In genomic region chr1:229570891-229571516, GRCh38 we compare ENCODE assay signal across 20 cellular contexts. TPM values are rescaled to one million over a fixed set of nuclear protein-coding genes. Genes with fewer than 3 reads are reported as not detected.
DNase-seq lines count a peak whose midpoint lies in the region; ATAC-seq, FAIRE-seq and TF ChIP-seq lines count a peak whose summit lies in the region.
"Had no signal": no experiment of that assay in that cellular context is flagged by ENCODE, and none has a peak within 500 bp of the region (broad histone marks: within the 10 kb centered on the region; RNA-seq: fewer than 3 reads in every experiment).

No MANE protein-coding gene starts in this region.

- no peaks in the 10 kb centered on the region for H3K79me2 ChIP-seq in GM12878 (ENCODE audit: control insufficient read depth, insufficient read depth, low read length)

- TF ChIP-seq EP300 in GM12878 (IDR thresholded peaks at IDR 0.05; ENCODE audit: borderline replicate concordance in 1 of 2, control insufficient read depth in 1 of 2, low read depth in 2 of 2, low read length in 2 of 2): no peak
- no peak for TF ChIP-seq EP300 in esophagus muscularis mucosa (IDR thresholded peaks at IDR 0.05)

- intact Hi-C loops in GM12878 (cut with micrococcal nuclease; ENCODE audit: unreplicated experiment) (no loop called here), esophagus muscularis mucosa (cut with DNase I) (no loop called here)

- WGBS in GM12878 (ENCODE audit: insufficient coverage, insufficient replicate concordance, low lambda C conversion rate, missing lambda C conversion rate): 3% methylated on average over 2 of the region's 2 CpGs
- WGBS in esophagus muscularis mucosa: 54% methylated on average over 2 of the region's 2 CpGs

- CTCF ChIA-PET in GM12878 (lab: Yijun Ruan, JAX) (interaction anchor here (1.2 kb wide), 1 partner anchor 14 kb away, joined by 3 read pairs; no protein-coding TSS in a partner anchor), GM10248 (lab: Yijun Ruan, JAX) (interaction anchor here (1.3 kb wide), 1 partner anchor 13 kb away, joined by 4 read pairs; the partner anchor contains the start of gene ABCB10)

- H3K4me3 ChIP-seq in GM12865 (ENCODE audit: low read depth, low read length) (no peak overlapping the region), GM12878 (no peak overlapping the region), esophagus muscularis mucosa (no peak overlapping the region)
- H3K4me3 ChIP-seq: A549, SJSA1 had no signal

- ATAC-seq in GM12878 (no peak; the same call in 2 of the 3 replicates), GM18861 (IDR thresholded peaks at IDR 0.05; ENCODE audit: unreplicated experiment) (no peak), HG03095 (IDR thresholded peaks at IDR 0.05; ENCODE audit: unreplicated experiment) (no peak)
- ATAC-seq: A549 had no signal

- no peak overlapping the region for H3K9ac ChIP-seq in GM12878 (ENCODE audit: control insufficient read depth, insufficient read depth, low read length)

- H3K9me3 ChIP-seq in GM12878 (replicated peaks; ENCODE audit: control insufficient read depth, insufficient read depth, low read length): no peaks in the 10 kb centered on the region
- no peaks in the 10 kb centered on the region for H3K9me3 ChIP-seq in esophagus muscularis mucosa
- H3K9me3 ChIP-seq: A549, SJSA1 had no signal

- DNase-seq in COLO668 (lab: John Stamatoyannopoulos, UW; ENCODE audit: unreplicated experiment) (peak; percentile 25), GM12865 (ENCODE audit: low read depth) (peak; percentile 32), NCI-H524 (lab: John Stamatoyannopoulos, UW) (peak; percentile 22 to 60), GM12878 (ENCODE audit: low read depth, low spot score) (no peak), GM10248 (ENCODE audit: extremely low spot score) (no peak), esophagus muscularis mucosa (ENCODE audit: extremely low spot score) (no peak)
- DNase-seq: EL, HFFc6, Kasumi-1, NCI-H1417, NCI-H1930, NCI-H2227 treated with DMSO at 0.1 percent for 48 hours, NCI-H774, OCI-M1, SW 1271 had no signal

- H3K27ac ChIP-seq in GM12878 (ENCODE audit: control insufficient read depth, insufficient read depth) (no peak overlapping the region), esophagus muscularis mucosa (replicated peaks in 1 of 4) (peak overlapping the region in 1 of 4 donors; percentile 18)
- H3K27ac ChIP-seq: A549, SJSA1 had no signal

- H4K20me1 ChIP-seq in GM12878 (ENCODE audit: control insufficient read depth, insufficient read depth): no peaks in the 10 kb centered on the region

- FAIRE-seq in GM12878 (lab: Jason Lieb, UNC): no peak
- FAIRE-seq: A549, H1 had no signal

- H3K4me1 ChIP-seq in GM12878 (ENCODE audit: control insufficient read depth, insufficient read depth, low read length) (no peaks in the 10 kb centered on the region; the same call in 1 of the 2 replicates), esophagus muscularis mucosa (peaks cover 0 to 7% (median 0%) of the 10 kb centered on the region in 4 donors)
- H3K4me1 ChIP-seq: A549, SJSA1 had no signal

- no TSS peak for BruUV-seq in GM12878 (replicated peaks; lab: Mats Ljungman, UMichigan)

- H3K36me3 ChIP-seq in GM12878 (ENCODE audit: control insufficient read depth in 2 of 2, insufficient read depth in 2 of 2, low read length in 1 of 2) (no peaks in the 10 kb centered on the region), esophagus muscularis mucosa (no peaks in the 10 kb centered on the region)
- H3K36me3 ChIP-seq: SJSA1 had no signal

- H3K4me2 ChIP-seq in GM12878 (ENCODE audit: control insufficient read depth, insufficient read depth): no peak overlapping the region
- H3K4me2 ChIP-seq: A549 had no signal

- no peak for TF ChIP-seq POLR2A in GM12878 (IDR thresholded peaks at IDR 0.05; ENCODE audit: low read depth, low read length)
- no peak for TF ChIP-seq POLR2A in esophagus muscularis mucosa (IDR thresholded peaks at IDR 0.05; ENCODE audit: low read depth)

- SMC1A ChIA-PET in GM12878 (lab: Charles Lee; ENCODE audit: uncharacterized antibody, unreplicated experiment): interaction anchor here (0.8 to 1.3 kb wide), 2 partner anchors 10 to 12 kb away, joined by 3 to 5 read pairs; no protein-coding TSS in a partner anchor

- TF ChIP-seq CTCF in GM12865 (IDR thresholded peaks at IDR 0.05; ENCODE audit: insufficient read depth, low read depth, low read length, missing control alignments): no peak
- TF ChIP-seq CTCF in GM12878 (IDR thresholded peaks at IDR 0.05 in 2 of 3, conservative IDR thresholded peaks at IDR 0.05 in 1 of 3; ENCODE audit: control insufficient read depth in 2 of 3, extremely low read depth in 1 of 3, insufficient read depth in 1 of 3, low read depth in 3 of 3, low read length in 3 of 3): no peak
- TF ChIP-seq CTCF in GM10248 (IDR thresholded peaks at IDR 0.05; ENCODE audit: control extremely low read depth, extremely low read depth, low read depth, missing control alignments): no peak
- TF ChIP-seq CTCF in esophagus muscularis mucosa (IDR thresholded peaks at IDR 0.05): no peak

- POLR2A ChIA-PET in GM12878 (lab: Charles Lee) (no interaction called here), GM10248 (lab: Yijun Ruan, JAX) (no interaction called here)

- no peak for TF ChIP-seq RAD21 in GM12878 (IDR thresholded peaks at IDR 0.05; ENCODE audit: insufficient read depth, low read depth, low read length)

- H2AFZ ChIP-seq in GM12878 (ENCODE audit: control insufficient read depth, low read depth, low read length): no peak overlapping the region

- H3K27me3 ChIP-seq in GM12878 (replicated peaks in 1 of 2; ENCODE audit: control insufficient read depth in 2 of 2, insufficient read depth in 2 of 2, low read length in 1 of 2) (no peaks in the 10 kb centered on the region; a peak in 1 of 4 replicates), esophagus muscularis mucosa (no peaks in the 10 kb centered on the region)
- H3K27me3 ChIP-seq: SJSA1 had no signal

- in situ Hi-C loops in GM12878 (cut with MboI): no loop called here

- RAD21 ChIA-PET in GM12878 (lab: Charles Lee; ENCODE audit: unreplicated experiment): no interaction called here

RNA-seq across cellular contexts. Expression of gene ABCB10, which starts 12.5 kb away (rescaled TPM):
- 10.3 and 10.5 TPM in 2 replicates for total RNA-seq in GM12878 (2013; cell fraction: nucleolus; rRNA removed)
- 27.6 and 31.8 TPM in 2 replicates for total RNA-seq in GM12878 (2014; rRNA removed)
- total RNA-seq in GM12878 (2014; rRNA removed; fragmentation: Illumina TruSeq; extraction: Trizol): 25.4 and 26.1 TPM in 2 replicates
- total RNA-seq in GM12878 (2021): 30.5 and 33.1 TPM in 2 replicates
- 7.7 TPM for polyA plus RNA-seq in GM12878 (2011; ENCODE audit: low read depth)
- 16.7 and 23.0 TPM in 2 replicates for polyA plus RNA-seq in GM12878 (2011; rRNA removed)
- polyA plus RNA-seq in GM12878 (2011; cell fraction: cytosol; rRNA removed): 10.4 TPM in 2 replicates
- polyA plus RNA-seq in GM12878 (2011; cell fraction: nucleus; rRNA removed): 19.6 and 29.7 TPM in 2 replicates
- polyA plus RNA-seq in GM12878 (2012): 11.2 and 13.2 TPM in 2 replicates
- 21.8 and 27.5 TPM in 2 replicates for polyA plus RNA-seq in GM12878 (2014; fragmentation: Illumina TruSeq; extraction: Trizol)
- polyA plus RNA-seq in GM12878 (2014; fragmentation: Nextera tagmentation; extraction: Ambion mirVana): 10 to 100 TPM; 11.7 to 11.8 TPM
- polyA plus RNA-seq in GM12878 (2014; rRNA removed): 16.1 and 16.7 TPM in 2 replicates
- 10 to 100 TPM in 1 of 2 experiments, 1 to 10 TPM in 1; 8.0 to 16.6 TPM for polyA plus RNA-seq in GM12878 (2016; fragmentation: Nextera tagmentation; extraction: Ambion mirVana)
- polyA minus RNA-seq in GM12878 (2011; rRNA and poly(A)+ RNA removed): 16.8 and 19.0 TPM in 2 replicates
- polyA minus RNA-seq in GM12878 (2011; cell fraction: cytosol; rRNA and poly(A)+ RNA removed): 11.4 and 11.9 TPM in 2 replicates
- polyA minus RNA-seq in GM12878 (2011; cell fraction: nucleus; rRNA and poly(A)+ RNA removed): 9.3 TPM in 2 replicates
- 10 to 100 TPM; 14.1 to 28.7 (median 21.3) TPM for total RNA-seq in esophagus muscularis mucosa

RNA-seq across cellular contexts. Expression of gene TAF5L, which starts 54.9 kb away (rescaled TPM):
- total RNA-seq in GM12878 (2013; cell fraction: nucleolus; rRNA removed): 25.4 and 25.6 TPM in 2 replicates
- 18.9 and 25.7 TPM in 2 replicates for total RNA-seq in GM12878 (2014; rRNA removed)
- total RNA-seq in GM12878 (2014; rRNA removed; fragmentation: Illumina TruSeq; extraction: Trizol): 19.2 and 19.5 TPM in 2 replicates
- total RNA-seq in GM12878 (2021): 24.8 and 26.2 TPM in 2 replicates
- 10.4 TPM for polyA plus RNA-seq in GM12878 (2011; ENCODE audit: low read depth)
- 20.4 and 24.5 TPM in 2 replicates for polyA plus RNA-seq in GM12878 (2011; rRNA removed)
- 23.1 and 24.5 TPM in 2 replicates for polyA plus RNA-seq in GM12878 (2011; cell fraction: cytosol; rRNA removed)
- polyA plus RNA-seq in GM12878 (2011; cell fraction: nucleus; rRNA removed): 21.6 and 22.7 TPM in 2 replicates
- 12.5 and 19.1 TPM in 2 replicates for polyA plus RNA-seq in GM12878 (2012)
- 21.4 and 26.1 TPM in 2 replicates for polyA plus RNA-seq in GM12878 (2014; fragmentation: Illumina TruSeq; extraction: Trizol)
- polyA plus RNA-seq in GM12878 (2014; fragmentation: Nextera tagmentation; extraction: Ambion mirVana): 1 to 10 TPM; 1.1 to 1.3 TPM
- polyA plus RNA-seq in GM12878 (2014; rRNA removed): 22.0 and 23.8 TPM in 2 replicates
- polyA plus RNA-seq in GM12878 (2016; fragmentation: Nextera tagmentation; extraction: Ambion mirVana): 1 to 10 TPM; 2.4 to 3.7 TPM
- polyA minus RNA-seq in GM12878 (2011; rRNA and poly(A)+ RNA removed): 30.9 and 37.3 TPM in 2 replicates
- 7.4 and 11.3 TPM in 2 replicates for polyA minus RNA-seq in GM12878 (2011; cell fraction: cytosol; rRNA and poly(A)+ RNA removed)
- polyA minus RNA-seq in GM12878 (2011; cell fraction: nucleus; rRNA and poly(A)+ RNA removed): 13.7 and 35.4 TPM in 2 replicates
- total RNA-seq in esophagus muscularis mucosa: 10 to 100 TPM; 18.7 to 29.6 (median 23.4) TPM

RNA-seq across cellular contexts. Expression of gene URB2, which starts 55.0 kb away (rescaled TPM):
- total RNA-seq in GM12878 (2013; cell fraction: nucleolus; rRNA removed): 26.6 and 28.7 TPM in 2 replicates
- 22.3 and 22.9 TPM in 2 replicates for total RNA-seq in GM12878 (2014; rRNA removed)
- 16.6 and 18.4 TPM in 2 replicates for total RNA-seq in GM12878 (2014; rRNA removed; fragmentation: Illumina TruSeq; extraction: Trizol)
- total RNA-seq in GM12878 (2021): 22.3 and 24.0 TPM in 2 replicates
- 4.6 TPM for polyA plus RNA-seq in GM12878 (2011; ENCODE audit: low read depth)
- polyA plus RNA-seq in GM12878 (2011; rRNA removed): 9.6 and 13.6 TPM in 2 replicates
- 12.8 and 15.0 TPM in 2 replicates for polyA plus RNA-seq in GM12878 (2011; cell fraction: cytosol; rRNA removed)
- 12.9 and 15.1 TPM in 2 replicates for polyA plus RNA-seq in GM12878 (2011; cell fraction: nucleus; rRNA removed)
- 5.8 and 6.1 TPM in 2 replicates for polyA plus RNA-seq in GM12878 (2012)
- polyA plus RNA-seq in GM12878 (2014; fragmentation: Illumina TruSeq; extraction: Trizol): 12.2 and 14.3 TPM in 2 replicates
- polyA plus RNA-seq in GM12878 (2014; fragmentation: Nextera tagmentation; extraction: Ambion mirVana): 1 to 10 TPM; 2.7 to 3.6 TPM
- polyA plus RNA-seq in GM12878 (2014; rRNA removed): 15.5 and 16.2 TPM in 2 replicates
- 10 to 100 TPM; 18.4 to 19.6 TPM for polyA plus RNA-seq in GM12878 (2016; fragmentation: Nextera tagmentation; extraction: Ambion mirVana)
- polyA minus RNA-seq in GM12878 (2011; rRNA and poly(A)+ RNA removed): 31.2 and 33.8 TPM in 2 replicates
- polyA minus RNA-seq in GM12878 (2011; cell fraction: cytosol; rRNA and poly(A)+ RNA removed): 10.6 and 11.2 TPM in 2 replicates
- polyA minus RNA-seq in GM12878 (2011; cell fraction: nucleus; rRNA and poly(A)+ RNA removed): 14.6 and 32.5 TPM in 2 replicates
- 10 to 100 TPM in 1 of 4 donors, 1 to 10 TPM in 3; 5.0 to 14.6 (median 8.3) TPM for total RNA-seq in esophagus muscularis mucosa

Comparison
In these comparisons a context has a peak if more than half of its experiments do, and no peak if none do; other contexts are left out.
1. DNase-seq: peak in COLO668 (single experiment), GM12865 (single experiment) and NCI-H524 (2 of 2); none in GM12878 (single experiment), GM10248 (single experiment) and esophagus muscularis mucosa (single experiment).